Comparison of ENCODE assay signal across 11 cellular contexts in the genomic region with DNA sequence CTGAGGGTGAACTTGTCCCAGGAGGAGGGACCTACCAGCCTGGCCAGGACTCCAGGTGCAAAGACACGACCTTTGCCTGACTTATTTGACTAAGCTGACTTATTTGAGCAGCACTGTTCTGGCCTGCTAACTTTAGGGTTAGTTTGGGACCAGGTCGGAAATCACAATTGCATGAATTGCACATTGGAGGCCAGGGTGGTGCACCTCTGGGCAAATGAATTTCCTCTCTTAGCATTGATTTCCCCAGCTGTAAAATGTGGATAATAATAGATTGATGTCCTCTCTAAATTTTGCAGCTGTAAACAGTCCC. TPM values are rescaled to one million over a fixed set of nuclear protein-coding genes. Genes with fewer than 3 reads are reported as not detected.
DNase-seq lines count a peak whose midpoint lies in the region; ATAC-seq, FAIRE-seq and TF ChIP-seq lines count a peak whose summit lies in the region.
"Had no signal": no experiment of that assay in that cellular context is flagged by ENCODE, and none has a peak within 500 bp of the region (broad histone marks: within the 10 kb centered on the region; RNA-seq: fewer than 3 reads in every experiment).

No MANE protein-coding gene starts in this region.

- H3K9me3 Mint-ChIP-seq in activated CD4-positive, alpha-beta T cell treated with anti-CD3 and anti-CD28 coated beads, Interleukin-2, amount 10 ng/mL, durations not matched to agents 24 days and 14 days, result no peaks in the 10 kb centered on the region
- H3K9me3 Mint-ChIP-seq in activated CD4-positive, alpha-beta memory T cell treated with anti-CD3 and anti-CD28 coated beads for 36 hours, result no peaks in the 10 kb centered on the region

- H3K79me2 ChIP-seq in HepG2 (ENCODE audit: insufficient read depth, low read length), result peaks cover 33% of the 10 kb centered on the region

- ATAC-seq in HepG2, result peak; percentile 36
- ATAC-seq: A549 had no signal

- peak overlapping the region; percentile 78 for H3K9ac ChIP-seq in HepG2 (ENCODE audit: insufficient read depth, low read depth, low read length)

- H3K4me2 ChIP-seq in HepG2 (ENCODE audit: low read depth, low read length), result peak overlapping the region; percentile 92
- H3K4me2 ChIP-seq: A549 had no signal

- peak; percentile 64 for DNase-seq in activated CD4-positive, alpha-beta T cell treated with anti-CD3 and anti-CD28 coated beads, Interleukin-2, amount 10 ng/mL, durations not matched to agents 24 days and 14 days
- no peak for DNase-seq in activated CD4-positive, alpha-beta T cell treated with anti-CD3 and anti-CD28 coated beads for 48 hours
- no peak for DNase-seq in activated CD4-positive, alpha-beta memory T cell treated with anti-CD3 and anti-CD28 coated beads for 36 hours
- DNase-seq in HepG2 (ENCODE audit: low spot score), result no peak
- no peak for DNase-seq in suprapubic skin (ENCODE audit: low spot score in 2 of 2)
- DNase-seq in COLO829 (ENCODE audit: low spot score), result no peak
- no peak for DNase-seq in NOMO-1 treated with DMSO at 0.1 percent for 48 hours (lab: John Stamatoyannopoulos, UW; ENCODE audit: unreplicated experiment)
- no peak for DNase-seq in NCI-H1105 (lab: John Stamatoyannopoulos, UW)
- DNase-seq: activated CD4-positive, alpha-beta T cell treated with anti-CD3 and anti-CD28 coated beads for 1 hour; pancreas had no signal

- TF ChIP-seq CTCF in HepG2 (CRISPR knock-in tag; IDR thresholded peaks at IDR 0.05) (no peak), suprapubic skin (IDR thresholded peaks at IDR 0.05) (no peak)

- H3K36me3 ChIP-seq in HepG2 (replicated peaks in 1 of 2; ENCODE audit: control insufficient read depth in 1 of 2, insufficient read depth in 2 of 2, low read length in 2 of 2) (peaks cover 1 to 9% of the 10 kb centered on the region in 2 experiments; a peak in 2 of 5 replicates), suprapubic skin (no peaks in the 10 kb centered on the region)
- H3K36me3 ChIP-seq: pancreas had no signal

- no peaks in the 10 kb centered on the region for H3K27me3 Mint-ChIP-seq in activated CD4-positive, alpha-beta T cell treated with anti-CD3 and anti-CD28 coated beads, Interleukin-2, amount 10 ng/mL, durations not matched to agents 24 days and 14 days
- no peaks in the 10 kb centered on the region for H3K27me3 Mint-ChIP-seq in activated CD4-positive, alpha-beta memory T cell treated with anti-CD3 and anti-CD28 coated beads for 36 hours

- peak overlapping the region; percentile 97 for H3K4me3 Mint-ChIP-seq in activated CD4-positive, alpha-beta T cell treated with anti-CD3 and anti-CD28 coated beads, Interleukin-2, amount 10 ng/mL, durations not matched to agents 24 days and 14 days
- peak overlapping the region; percentile 93 for H3K4me3 Mint-ChIP-seq in activated CD4-positive, alpha-beta memory T cell treated with anti-CD3 and anti-CD28 coated beads for 36 hours

- H2AFZ ChIP-seq in HepG2 (ENCODE audit: low read length), result no peak overlapping the region

- peak overlapping the region; percentile 91 for H3K27ac Mint-ChIP-seq in activated CD4-positive, alpha-beta T cell treated with anti-CD3 and anti-CD28 coated beads, Interleukin-2, amount 10 ng/mL, durations not matched to agents 24 days and 14 days
- peak overlapping the region; percentile 97 for H3K27ac Mint-ChIP-seq in activated CD4-positive, alpha-beta memory T cell treated with anti-CD3 and anti-CD28 coated beads for 36 hours

- TF ChIP-seq RAD21 in HepG2 (CRISPR knock-in tag; IDR thresholded peaks at IDR 0.05), result no peak

- H3K4me3 ChIP-seq in HepG2 (replicated peaks in 1 of 3; ENCODE audit: insufficient read depth in 1 of 3, low read depth in 2 of 3, low read length in 3 of 3) (peak overlapping the region; percentile 62 to 82 (median 70)), suprapubic skin (peak overlapping the region; percentile 42)
- H3K4me3 ChIP-seq: A549 had no signal

- TF ChIP-seq EP300 in HepG2 (IDR thresholded peaks at IDR 0.05; ENCODE audit: low read depth in 2 of 2, low read length in 2 of 2), result no peak
- TF ChIP-seq EP300 in HepG2 (CRISPR knock-in tag; IDR thresholded peaks at IDR 0.05; ENCODE audit: borderline replicate concordance), result no peak
- TF ChIP-seq EP300 in suprapubic skin (IDR thresholded peaks at IDR 0.05), result no peak

- peaks cover 32% of the 10 kb centered on the region for H3K4me1 Mint-ChIP-seq in activated CD4-positive, alpha-beta T cell treated with anti-CD3 and anti-CD28 coated beads, Interleukin-2, amount 10 ng/mL, durations not matched to agents 24 days and 14 days
- peaks cover 23% of the 10 kb centered on the region for H3K4me1 Mint-ChIP-seq in activated CD4-positive, alpha-beta memory T cell treated with anti-CD3 and anti-CD28 coated beads for 36 hours (ENCODE audit: low read depth)

- peak; percentile 66 for FAIRE-seq in HepG2 (lab: Jason Lieb, UNC)
- FAIRE-seq: A549, pancreas had no signal

- no peaks in the 10 kb centered on the region; the same call in 1 of the 2 replicates for H4K20me1 ChIP-seq in HepG2 (ENCODE audit: insufficient read depth, low read length)

- H3K4me1 ChIP-seq in HepG2 (ENCODE audit: insufficient read depth, low read length), result peaks cover 13% of the 10 kb centered on the region
- peaks cover 19% of the 10 kb centered on the region for H3K4me1 ChIP-seq in suprapubic skin
- H3K4me1 ChIP-seq: A549, pancreas had no signal

- in situ Hi-C loops in HepG2 (cut with HindIII; ENCODE audit: extremely low pct_ligation_motif_present, low pct_unique_long_range_greater_than_20kb), result no loop called here

- BruUV-seq in HepG2 (replicated peaks; lab: Mats Ljungman, UMichigan), result TSS peak; percentile 86

- peaks cover 26% of the 10 kb centered on the region for H3K36me3 Mint-ChIP-seq in activated CD4-positive, alpha-beta T cell treated with anti-CD3 and anti-CD28 coated beads, Interleukin-2, amount 10 ng/mL, durations not matched to agents 24 days and 14 days (ENCODE audit: low read depth)
- peaks cover 15% of the 10 kb centered on the region for H3K36me3 Mint-ChIP-seq in activated CD4-positive, alpha-beta memory T cell treated with anti-CD3 and anti-CD28 coated beads for 36 hours

- H3K9me3 ChIP-seq in HepG2 (ENCODE audit: low read length), result no peaks in the 10 kb centered on the region
- no peaks in the 10 kb centered on the region for H3K9me3 ChIP-seq in suprapubic skin
- H3K9me3 ChIP-seq: A549, pancreas had no signal

- POLR2A ChIA-PET in activated CD4-positive, alpha-beta memory T cell treated with anti-CD3 and anti-CD28 coated beads for 36 hours (lab: Charles Lee), result interaction anchor here (1.0 to 3.2 kb wide), 3 partner anchors 11 to 40 kb away, joined by 3 to 20 read pairs (median 4); partner anchors contain the start of gene MVB12A
- POLR2A ChIA-PET in HepG2 (lab: Yijun Ruan, JAX), result interaction anchor here (0.7 to 3.5 kb wide), 12 partner anchors 8 to 104 kb away, joined by 3 to 76 read pairs (median 4); partner anchors contain the start of genes ANO8, DDA1, MVB12A and TMEM221

- CTCF ChIA-PET in activated CD4-positive, alpha-beta memory T cell treated with anti-CD3 and anti-CD28 coated beads for 36 hours (lab: Charles Lee), result interaction anchor here (0.6 to 3.2 kb wide), 6 partner anchors 13 to 61 kb away, joined by 4 to 18 read pairs (median 4); partner anchors contain the start of gene MVB12A
- CTCF ChIA-PET in HepG2 (lab: Yijun Ruan, JAX; ENCODE audit: low intra/inter-chr PET ratio, low total read pairs), result no interaction called here

- no peak for TF ChIP-seq POLR2A in HepG2 (IDR thresholded peaks at IDR 0.05; ENCODE audit: insufficient read depth in 1 of 2, low read depth in 2 of 2, low read length in 2 of 2)
- no peak for TF ChIP-seq POLR2A in suprapubic skin (IDR thresholded peaks at IDR 0.05)

- intact Hi-C loops in activated CD4-positive, alpha-beta T cell treated with anti-CD3 and anti-CD28 coated beads, Interleukin-2, amount 10 ng/mL, durations not matched to agents 24 days and 14 days (cut with micrococcal nuclease), result loop anchor here (5.0 kb wide), 1 partner anchor 45 kb away; no protein-coding TSS in a partner anchor
- intact Hi-C loops in activated CD4-positive, alpha-beta memory T cell treated with anti-CD3 and anti-CD28 coated beads for 36 hours (cut with micrococcal nuclease), result loop anchor here (1.0 to 5.0 kb wide), 2 partner anchors 12 to 100 kb away; partner anchors contain the start of genes DDA1 and MRPL34
- intact Hi-C loops in HepG2 (cut with micrococcal nuclease; ENCODE audit: unreplicated experiment), result loop anchor here (5.0 kb wide), 1 partner anchor 70 kb away; the partner anchor contains the start of gene GTPBP3

- H3K27me3 ChIP-seq in HepG2 (ENCODE audit: control insufficient read depth in 1 of 2, insufficient read depth in 2 of 2, low read length in 2 of 2) (no peaks in the 10 kb centered on the region; a peak in 1 of 5 replicates), suprapubic skin (no peaks in the 10 kb centered on the region)
- H3K27me3 ChIP-seq: pancreas had no signal

- WGBS in HepG2 (ENCODE audit: low lambda C conversion rate), result 6% methylated on average over 2 of the region's 2 CpGs
- 68% methylated on average over 2 of the region's 2 CpGs for WGBS in suprapubic skin

- H3K27ac ChIP-seq in HepG2 (ENCODE audit: extremely low read length, insufficient read depth, low read length) (peak overlapping the region; percentile 81), suprapubic skin (no peak overlapping the region)
- H3K27ac ChIP-seq: A549 had no signal

RNA-seq across cellular contexts. Expression of gene BST2, which starts 1.4 kb away (rescaled TPM):
- total RNA-seq in activated CD4-positive, alpha-beta T cell treated with anti-CD3 and anti-CD28 coated beads, Interleukin-2, amount 10 ng/mL, durations not matched to agents 24 days and 14 days, result 151 and 153 TPM in 2 replicates
- 100 to 1,000 TPM; 156 to 164 TPM for total RNA-seq in activated CD4-positive, alpha-beta memory T cell treated with anti-CD3 and anti-CD28 coated beads for 36 hours
- total RNA-seq in HepG2 (2016; rRNA removed; fragmentation: Illumina TruSeq; extraction: Trizol) (39.1 and 58.8 TPM in 2 replicates), suprapubic skin (10 to 100 TPM in 2 of 4 donors, 1 to 10 TPM in 2; 6.6 to 19.7 (median 10.5) TPM)
- 13.2 and 16.4 TPM in 2 replicates for total RNA-seq in HepG2 (2016; cell fraction: cytosol; rRNA removed; fragmentation: Illumina TruSeq; extraction: Trizol; ENCODE audit: low read depth)
- total RNA-seq in HepG2 (2016; cell fraction: insoluble cytoplasmic fraction; rRNA removed; fragmentation: Illumina TruSeq; extraction: Trizol), result 39.2 and 64.4 TPM in 2 replicates
- total RNA-seq in HepG2 (2016; cell fraction: membrane; rRNA removed; fragmentation: Illumina TruSeq; extraction: Trizol), result 23.1 TPM in 2 replicates
- 45.3 and 48.7 TPM in 2 replicates for total RNA-seq in HepG2 (2016; cell fraction: nucleus; rRNA removed; fragmentation: Illumina TruSeq; extraction: Trizol)
- polyA plus RNA-seq in HepG2 (2011; rRNA removed), result 93.8 and 105 TPM in 2 replicates
- 120 and 135 TPM in 2 replicates for polyA plus RNA-seq in HepG2 (2011; cell fraction: cytosol; rRNA removed)
- polyA plus RNA-seq in HepG2 (2011; cell fraction: nucleus; rRNA removed), result 45.7 and 55.1 TPM in 2 replicates
- 40.8 and 80.1 TPM in 2 replicates for polyA plus RNA-seq in HepG2 (2012)
- 20.8 and 22.8 TPM in 2 replicates for polyA plus RNA-seq in HepG2 (2016; cell fraction: cytosol; fragmentation: Illumina TruSeq; extraction: Trizol; ENCODE audit: low read depth)
- polyA plus RNA-seq in HepG2 (2016; cell fraction: insoluble cytoplasmic fraction; fragmentation: Illumina TruSeq; extraction: Trizol; ENCODE audit: low read depth), result 52.4 and 55.4 TPM in 2 replicates
- 30.0 and 30.4 TPM in 2 replicates for polyA plus RNA-seq in HepG2 (2016; cell fraction: membrane; fragmentation: Illumina TruSeq; extraction: Trizol; ENCODE audit: low read depth)
- 103 and 116 TPM in 2 replicates for polyA plus RNA-seq in HepG2 (2016; cell fraction: nucleus; fragmentation: Illumina TruSeq; extraction: Trizol; ENCODE audit: insufficient read depth, low read depth)
- 56.6 and 402 TPM in 2 replicates for polyA minus RNA-seq in HepG2 (2011; rRNA and poly(A)+ RNA removed; ENCODE audit: low replicate concordance)
- 23.0 and 24.4 TPM in 2 replicates for polyA minus RNA-seq in HepG2 (2011; cell fraction: cytosol; rRNA and poly(A)+ RNA removed)
- polyA minus RNA-seq in HepG2 (2011; cell fraction: nucleus; rRNA and poly(A)+ RNA removed), result 13.5 and 26.4 TPM in 2 replicates

RNA-seq across cellular contexts. Expression of gene CCDC194, which starts 12.8 kb away (rescaled TPM):
- total RNA-seq in activated CD4-positive, alpha-beta T cell treated with anti-CD3 and anti-CD28 coated beads, Interleukin-2, amount 10 ng/mL, durations not matched to agents 24 days and 14 days, result 2.6 and 3.1 TPM in 2 replicates
- 1 to 10 TPM; 1.4 to 2.3 TPM for total RNA-seq in activated CD4-positive, alpha-beta memory T cell treated with anti-CD3 and anti-CD28 coated beads for 36 hours
- total RNA-seq in HepG2 (2016; rRNA removed; fragmentation: Illumina TruSeq; extraction: Trizol) (0.13 TPM in 1 of 2 replicates, not detected in the other), suprapubic skin (not detected)
- not detected in 2 replicates for total RNA-seq in HepG2 (2016; cell fraction: cytosol; rRNA removed; fragmentation: Illumina TruSeq; extraction: Trizol; ENCODE audit: low read depth)
- 0.22 TPM in 1 of 2 replicates, not detected in the other for total RNA-seq in HepG2 (2016; cell fraction: insoluble cytoplasmic fraction; rRNA removed; fragmentation: Illumina TruSeq; extraction: Trizol)
- not detected in 2 replicates for total RNA-seq in HepG2 (2016; cell fraction: membrane; rRNA removed; fragmentation: Illumina TruSeq; extraction: Trizol)
- 0.50 TPM in 1 of 2 replicates, not detected in the other for total RNA-seq in HepG2 (2016; cell fraction: nucleus; rRNA removed; fragmentation: Illumina TruSeq; extraction: Trizol)
- 0.21 and 0.35 TPM in 2 replicates for polyA plus RNA-seq in HepG2 (2011; rRNA removed)
- 0.08 TPM in 1 of 2 replicates, not detected in the other for polyA plus RNA-seq in HepG2 (2011; cell fraction: cytosol; rRNA removed)
- polyA plus RNA-seq in HepG2 (2011; cell fraction: nucleus; rRNA removed), result 1.5 and 2.7 TPM in 2 replicates
- 0.60 and 0.69 TPM in 2 replicates for polyA plus RNA-seq in HepG2 (2012)
- not detected in 2 replicates for polyA plus RNA-seq in HepG2 (2016; cell fraction: cytosol; fragmentation: Illumina TruSeq; extraction: Trizol; ENCODE audit: low read depth)
- not detected in 2 replicates for polyA plus RNA-seq in HepG2 (2016; cell fraction: insoluble cytoplasmic fraction; fragmentation: Illumina TruSeq; extraction: Trizol; ENCODE audit: low read depth)
- not detected in 2 replicates for polyA plus RNA-seq in HepG2 (2016; cell fraction: membrane; fragmentation: Illumina TruSeq; extraction: Trizol; ENCODE audit: low read depth)
- polyA plus RNA-seq in HepG2 (2016; cell fraction: nucleus; fragmentation: Illumina TruSeq; extraction: Trizol; ENCODE audit: insufficient read depth, low read depth), result 0.62 and 1.2 TPM in 2 replicates
- polyA minus RNA-seq in HepG2 (2011; rRNA and poly(A)+ RNA removed; ENCODE audit: low replicate concordance), result 3.3 TPM in 1 of 2 replicates, not detected in the other
- polyA minus RNA-seq in HepG2 (2011; cell fraction: cytosol; rRNA and poly(A)+ RNA removed), result not detected in 2 replicates
- polyA minus RNA-seq in HepG2 (2011; cell fraction: nucleus; rRNA and poly(A)+ RNA removed), result 1.9 and 3.0 TPM in 2 replicates
- polyA plus RNA-seq: A549, pancreas had no signal

RNA-seq across cellular contexts. Expression of gene MVB12A, which starts 13.0 kb away (rescaled TPM):
- total RNA-seq in activated CD4-positive, alpha-beta T cell treated with anti-CD3 and anti-CD28 coated beads, Interleukin-2, amount 10 ng/mL, durations not matched to agents 24 days and 14 days, result 40.3 and 45.8 TPM in 2 replicates
- total RNA-seq in activated CD4-positive, alpha-beta memory T cell treated with anti-CD3 and anti-CD28 coated beads for 36 hours, result 10 to 100 TPM; 36.5 to 42.4 TPM
- total RNA-seq in HepG2 (2016; rRNA removed; fragmentation: Illumina TruSeq; extraction: Trizol), result 31.8 and 36.1 TPM in 2 replicates
- total RNA-seq in HepG2 (2016; cell fraction: cytosol; rRNA removed; fragmentation: Illumina TruSeq; extraction: Trizol; ENCODE audit: low read depth), result 30.1 and 30.6 TPM in 2 replicates
- 30.0 and 39.0 TPM in 2 replicates for total RNA-seq in HepG2 (2016; cell fraction: insoluble cytoplasmic fraction; rRNA removed; fragmentation: Illumina TruSeq; extraction: Trizol)
- 33.0 and 34.1 TPM in 2 replicates for total RNA-seq in HepG2 (2016; cell fraction: membrane; rRNA removed; fragmentation: Illumina TruSeq; extraction: Trizol)
- 18.9 and 22.8 TPM in 2 replicates for total RNA-seq in HepG2 (2016; cell fraction: nucleus; rRNA removed; fragmentation: Illumina TruSeq; extraction: Trizol)
- polyA plus RNA-seq in HepG2 (2011; rRNA removed), result 35.7 and 37.3 TPM in 2 replicates
- 26.1 and 39.6 TPM in 2 replicates for polyA plus RNA-seq in HepG2 (2011; cell fraction: cytosol; rRNA removed)
- polyA plus RNA-seq in HepG2 (2011; cell fraction: nucleus; rRNA removed), result 45.3 and 45.4 TPM in 2 replicates
- 14.4 and 20.3 TPM in 2 replicates for polyA plus RNA-seq in HepG2 (2012)
- polyA plus RNA-seq in HepG2 (2016; cell fraction: cytosol; fragmentation: Illumina TruSeq; extraction: Trizol; ENCODE audit: low read depth), result 28.7 and 28.8 TPM in 2 replicates
- polyA plus RNA-seq in HepG2 (2016; cell fraction: insoluble cytoplasmic fraction; fragmentation: Illumina TruSeq; extraction: Trizol; ENCODE audit: low read depth), result 35.0 and 39.7 TPM in 2 replicates
- polyA plus RNA-seq in HepG2 (2016; cell fraction: membrane; fragmentation: Illumina TruSeq; extraction: Trizol; ENCODE audit: low read depth), result 28.9 and 34.5 TPM in 2 replicates
- polyA plus RNA-seq in HepG2 (2016; cell fraction: nucleus; fragmentation: Illumina TruSeq; extraction: Trizol; ENCODE audit: insufficient read depth, low read depth), result 45.9 and 46.3 TPM in 2 replicates
- 24.7 and 47.5 TPM in 2 replicates for polyA minus RNA-seq in HepG2 (2011; rRNA and poly(A)+ RNA removed; ENCODE audit: low replicate concordance)
- 10.8 and 16.3 TPM in 2 replicates for polyA minus RNA-seq in HepG2 (2011; cell fraction: cytosol; rRNA and poly(A)+ RNA removed)
- polyA minus RNA-seq in HepG2 (2011; cell fraction: nucleus; rRNA and poly(A)+ RNA removed), result 13.8 and 16.9 TPM in 2 replicates
- total RNA-seq in suprapubic skin, result 10 to 100 TPM; 44.2 to 71.3 (median 60.5) TPM

RNA-seq across cellular contexts. Expression of gene PLVAP, which starts 29.7 kb away (rescaled TPM):
- not detected in 2 replicates for total RNA-seq in activated CD4-positive, alpha-beta T cell treated with anti-CD3 and anti-CD28 coated beads, Interleukin-2, amount 10 ng/mL, durations not matched to agents 24 days and 14 days
- total RNA-seq in activated CD4-positive, alpha-beta memory T cell treated with anti-CD3 and anti-CD28 coated beads for 36 hours, result under 1 TPM in 1 of 2 experiments, not detected in 1; 0.14 TPM
- not detected in 2 replicates for total RNA-seq in HepG2 (2016; rRNA removed; fragmentation: Illumina TruSeq; extraction: Trizol)
- total RNA-seq in HepG2 (2016; cell fraction: cytosol; rRNA removed; fragmentation: Illumina TruSeq; extraction: Trizol; ENCODE audit: low read depth), result not detected in 2 replicates
- not detected in 2 replicates for total RNA-seq in HepG2 (2016; cell fraction: insoluble cytoplasmic fraction; rRNA removed; fragmentation: Illumina TruSeq; extraction: Trizol)
- total RNA-seq in HepG2 (2016; cell fraction: membrane; rRNA removed; fragmentation: Illumina TruSeq; extraction: Trizol), result not detected in 2 replicates
- total RNA-seq in HepG2 (2016; cell fraction: nucleus; rRNA removed; fragmentation: Illumina TruSeq; extraction: Trizol), result not detected in 2 replicates
- polyA plus RNA-seq in HepG2 (2011; rRNA removed), result 0.26 TPM in 1 of 2 replicates, not detected in the other
- polyA plus RNA-seq in HepG2 (2011; cell fraction: cytosol; rRNA removed), result not detected in 2 replicates
- polyA plus RNA-seq in HepG2 (2011; cell fraction: nucleus; rRNA removed), result 0.26 and 0.58 TPM in 2 replicates
- not detected in 2 replicates for polyA plus RNA-seq in HepG2 (2012)
- not detected in 2 replicates for polyA plus RNA-seq in HepG2 (2016; cell fraction: cytosol; fragmentation: Illumina TruSeq; extraction: Trizol; ENCODE audit: low read depth)
- not detected in 2 replicates for polyA plus RNA-seq in HepG2 (2016; cell fraction: insoluble cytoplasmic fraction; fragmentation: Illumina TruSeq; extraction: Trizol; ENCODE audit: low read depth)
- not detected in 2 replicates for polyA plus RNA-seq in HepG2 (2016; cell fraction: membrane; fragmentation: Illumina TruSeq; extraction: Trizol; ENCODE audit: low read depth)
- not detected in 2 replicates for polyA plus RNA-seq in HepG2 (2016; cell fraction: nucleus; fragmentation: Illumina TruSeq; extraction: Trizol; ENCODE audit: insufficient read depth, low read depth)
- polyA minus RNA-seq in HepG2 (2011; rRNA and poly(A)+ RNA removed; ENCODE audit: low replicate concordance), result not detected in 2 replicates
- polyA minus RNA-seq in HepG2 (2011; cell fraction: cytosol; rRNA and poly(A)+ RNA removed), result not detected in 2 replicates
- not detected in 2 replicates for polyA minus RNA-seq in HepG2 (2011; cell fraction: nucleus; rRNA and poly(A)+ RNA removed)
- 10 to 100 TPM; 25.5 to 83.1 (median 26.6) TPM for total RNA-seq in suprapubic skin
- polyA plus RNA-seq: A549 had no signal

RNA-seq across cellular contexts. Expression of gene TMEM221, which starts 41.6 kb away (rescaled TPM):
- total RNA-seq in activated CD4-positive, alpha-beta T cell treated with anti-CD3 and anti-CD28 coated beads, Interleukin-2, amount 10 ng/mL, durations not matched to agents 24 days and 14 days, result not detected in 2 replicates
- not detected for total RNA-seq in activated CD4-positive, alpha-beta memory T cell treated with anti-CD3 and anti-CD28 coated beads for 36 hours
- 0.55 and 0.77 TPM in 2 replicates for total RNA-seq in HepG2 (2016; rRNA removed; fragmentation: Illumina TruSeq; extraction: Trizol)
- total RNA-seq in HepG2 (2016; cell fraction: cytosol; rRNA removed; fragmentation: Illumina TruSeq; extraction: Trizol; ENCODE audit: low read depth), result 0.51 and 0.53 TPM in 2 replicates
- total RNA-seq in HepG2 (2016; cell fraction: insoluble cytoplasmic fraction; rRNA removed; fragmentation: Illumina TruSeq; extraction: Trizol), result 0.39 and 0.50 TPM in 2 replicates
- total RNA-seq in HepG2 (2016; cell fraction: membrane; rRNA removed; fragmentation: Illumina TruSeq; extraction: Trizol), result 0.46 and 0.62 TPM in 2 replicates
- total RNA-seq in HepG2 (2016; cell fraction: nucleus; rRNA removed; fragmentation: Illumina TruSeq; extraction: Trizol), result 0.94 and 1.4 TPM in 2 replicates
- polyA plus RNA-seq in HepG2 (2011; rRNA removed), result 0.27 and 0.33 TPM in 2 replicates
- polyA plus RNA-seq in HepG2 (2011; cell fraction: cytosol; rRNA removed), result 0.19 and 0.24 TPM in 2 replicates
- 0.61 and 0.64 TPM in 2 replicates for polyA plus RNA-seq in HepG2 (2011; cell fraction: nucleus; rRNA removed)
- 0.43 and 0.50 TPM in 2 replicates for polyA plus RNA-seq in HepG2 (2012)
- polyA plus RNA-seq in HepG2 (2016; cell fraction: cytosol; fragmentation: Illumina TruSeq; extraction: Trizol; ENCODE audit: low read depth), result 0.25 and 0.32 TPM in 2 replicates
- 0.28 and 0.31 TPM in 2 replicates for polyA plus RNA-seq in HepG2 (2016; cell fraction: insoluble cytoplasmic fraction; fragmentation: Illumina TruSeq; extraction: Trizol; ENCODE audit: low read depth)
- polyA plus RNA-seq in HepG2 (2016; cell fraction: membrane; fragmentation: Illumina TruSeq; extraction: Trizol; ENCODE audit: low read depth), result 0.24 and 0.40 TPM in 2 replicates
- 1.3 and 2.0 TPM in 2 replicates for polyA plus RNA-seq in HepG2 (2016; cell fraction: nucleus; fragmentation: Illumina TruSeq; extraction: Trizol; ENCODE audit: insufficient read depth, low read depth)
- polyA minus RNA-seq in HepG2 (2011; rRNA and poly(A)+ RNA removed; ENCODE audit: low replicate concordance), result 0.14 and 0.36 TPM in 2 replicates
- not detected in 2 replicates for polyA minus RNA-seq in HepG2 (2011; cell fraction: cytosol; rRNA and poly(A)+ RNA removed)
- 0.52 TPM in 1 of 2 replicates, not detected in the other for polyA minus RNA-seq in HepG2 (2011; cell fraction: nucleus; rRNA and poly(A)+ RNA removed)
- 1 to 10 TPM in 1 of 4 donors, under 1 TPM in 2, not detected in 1; 0.39 to 1.2 (median 0.68) TPM for total RNA-seq in suprapubic skin
